27 cellular contexts compared by ENCODE assay signal in the genomic region with DNA sequence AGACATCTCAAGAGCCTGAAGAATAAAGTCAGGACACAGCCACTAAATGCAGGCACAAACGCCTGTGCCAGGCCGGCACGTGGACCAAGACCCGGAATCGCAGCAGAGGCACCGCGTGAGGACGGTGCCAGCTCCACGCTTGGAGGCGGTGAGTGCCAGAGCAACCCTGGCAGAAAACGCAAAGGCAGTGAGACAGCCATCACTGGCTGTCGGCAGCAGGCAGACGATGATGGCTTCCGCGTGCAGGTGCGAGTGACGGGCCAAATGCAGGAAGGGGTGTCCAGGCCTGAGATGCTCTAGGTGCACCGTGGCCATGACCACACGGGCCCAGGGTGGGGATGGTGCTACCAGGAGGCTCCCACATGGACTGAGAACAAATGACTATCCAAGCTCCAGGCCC.
"Had no signal": no experiment of that assay in that cellular context is flagged by ENCODE, and none has a peak within 500 bp of the region (broad histone marks: within the 10 kb centered on the region; RNA-seq: fewer than 3 reads in every experiment).

No MANE protein-coding gene starts in this region.

- H3K9me3 ChIP-seq: ascending aorta had no signal

- H3K27ac ChIP-seq: ascending aorta, cardiac muscle cell, VCaP had no signal

- H3K36me3 ChIP-seq: cardiac muscle cell had no signal

- H3K27me3 ChIP-seq: ascending aorta, cardiac muscle cell had no signal

- H3K4me3 ChIP-seq: ascending aorta, cardiac muscle cell had no signal

- DNase-seq: activated B cell treated with CpG ODN at 0.5 μM for 24 hours; activated CD4-positive, alpha-beta memory T cell treated with anti-CD3 and anti-CD28 coated beads, Interleukin-2, amount 10 ng/mL, durations not matched to agents 7 days and 5 days; activated CD4-positive, alpha-beta T cell treated with anti-CD3 and anti-CD28 coated beads for 1 hour; activated CD4-positive, alpha-beta T cell treated with anti-CD3 and anti-CD28 coated beads for 36 hours; activated CD4-positive, alpha-beta T cell treated with anti-CD3 and anti-CD28 coated beads for 48 hours; activated CD4-positive, alpha-beta T cell treated with anti-CD3 and anti-CD28 coated beads, Interleukin-2, amount 10 ng/mL, durations not matched to agents 7 days and 5 days; activated CD4-positive, alpha-beta T cell treated with anti-CD3 and anti-CD28 coated beads, Interleukin-2, amount 50 U/mL, for 48 hours; activated CD8-positive, alpha-beta memory T cell treated with anti-CD3 and anti-CD28 coated beads for 24 hours; activated CD8-positive, alpha-beta memory T cell treated with anti-CD3 and anti-CD28 coated beads, Interleukin-2, amount 10 ng/mL, durations not matched to agents 7 days and 5 days; activated CD8-positive, alpha-beta memory T cell treated with anti-CD3 and anti-CD28 coated beads, Interleukin-2, amount 50 U/mL, for 48 hours; activated CD8-positive, alpha-beta T cell treated with anti-CD3 and anti-CD28 coated beads, Interleukin-2, amount 10 ng/mL, durations not matched to agents 7 days and 5 days; activated effector memory CD4-positive, alpha-beta T cell treated with Interleukin-2 at 50 U/mL for 16 hours; activated gamma-delta T cell; activated naive CD4-positive, alpha-beta T cell treated with anti-CD3 and anti-CD28 coated beads, Interleukin-2, amount 10 ng/mL, durations not matched to agents 7 days and 5 days; activated naive CD4-positive, alpha-beta T cell treated with Interleukin-2 at 50 U/mL for 16 hours; activated naive CD8-positive, alpha-beta T cell treated with anti-CD3 and anti-CD28 coated beads, Interleukin-2, amount 10 ng/mL, durations not matched to agents 7 days and 5 days; activated naive CD8-positive, alpha-beta T cell treated with anti-CD3 and anti-CD28 coated beads, Interleukin-2, amount 50 U/mL, for 24 hours; activated T-cell treated with anti-CD3 and anti-CD28 coated beads, Interleukin-2, amount 50 U/mL, for 24 hours; activated T-cell treated with anti-CD3 and anti-CD28 coated beads, Interleukin-2, amount 50 U/mL, for 48 hours; amygdala; caudate nucleus; cerebellar nuclear complex; T-helper 2 cell; T-helper 9 cell had no signal

- H3K4me1 ChIP-seq: ascending aorta had no signal
